8 cellular contexts compared by ENCODE assay signal in genomic region chr1:236795757-236796719, GRCh38. TPM values are rescaled to one million over a fixed set of nuclear protein-coding genes. Genes with fewer than 3 reads are reported as not detected.
DNase-seq lines count a peak whose midpoint lies in the region; ATAC-seq and TF ChIP-seq lines count a peak whose summit lies in the region.

No MANE protein-coding gene starts in this region.

- H3K27ac ChIP-seq in psoas muscle: peak overlapping the region; percentile 94

- DNase-seq in NCI-H1436 (lab: John Stamatoyannopoulos, UW): peak; percentile 36
- no peak for DNase-seq in NCI-H1436 treated with DMSO at 0.1 percent for 48 hours (lab: John Stamatoyannopoulos, UW)
- peak; percentile 17 for DNase-seq in HFFc6
- DNase-seq in NB4 (ENCODE audit: low read depth): peak; percentile 46
- DNase-seq in glomerular visceral epithelial cell (ENCODE audit: extremely low spot score): peak; percentile 37
- no peak for DNase-seq in psoas muscle
- no peak for DNase-seq in NCI-H2029 treated with DMSO at 0.1 percent for 48 hours (lab: John Stamatoyannopoulos, UW)

- H3K4me3 Mint-ChIP-seq in HFFc6: peak overlapping the region; percentile 94
- H3K4me3 Mint-ChIP-seq in activated T-helper 17 cell treated with anti-CD3 and anti-CD28 coated beads, Interleukin-2, amount 50 U/mL, for 72 hours: peak overlapping the region; percentile 100

- ATAC-seq in activated T-helper 17 cell treated with anti-CD3 and anti-CD28 coated beads, Interleukin-2, amount 50 U/mL, for 72 hours (replicated peaks): peak; percentile 18
- peak; percentile 9 to 55 (median 32) for ATAC-seq in psoas muscle

- peaks cover 42% of the 10 kb centered on the region for H3K4me1 ChIP-seq in psoas muscle

- H3K9me3 ChIP-seq in psoas muscle: no peaks in the 10 kb centered on the region

- intact Hi-C loops in psoas muscle (cut with DNase I): loop anchor here in 1 of 2 donors (10.0 kb wide), 1 partner anchor 191 kb away; the partner anchor contains the start of gene HEATR1

- H3K4me1 Mint-ChIP-seq in HFFc6 (ENCODE audit: low read depth): peaks cover 27% of the 10 kb centered on the region
- H3K4me1 Mint-ChIP-seq in activated T-helper 17 cell treated with anti-CD3 and anti-CD28 coated beads, Interleukin-2, amount 50 U/mL, for 72 hours: peaks cover 16% of the 10 kb centered on the region

- TF ChIP-seq CTCF in HFFc6 (IDR thresholded peaks at IDR 0.05) (no peak), NB4 (IDR thresholded peaks at IDR 0.05; ENCODE audit: low read depth, low read length) (no peak), psoas muscle (IDR thresholded peaks at IDR 0.05) (no peak)

- 1 to 3% (median 1%) methylated on average over 41 of the region's 41 CpGs for WGBS in psoas muscle, 3 donors

- H3K27me3 Mint-ChIP-seq in HFFc6 (ENCODE audit: insufficient read depth): peaks cover 5% of the 10 kb centered on the region
- H3K27me3 Mint-ChIP-seq in activated T-helper 17 cell treated with anti-CD3 and anti-CD28 coated beads, Interleukin-2, amount 50 U/mL, for 72 hours: no peaks in the 10 kb centered on the region

- H3K4me3 ChIP-seq in NB4 (ENCODE audit: low read depth, low read length) (peak overlapping the region; percentile 93), psoas muscle (peak overlapping the region; percentile 71)

- H3K36me3 ChIP-seq in psoas muscle (ENCODE audit: insufficient read depth in 1 of 2, low read depth in 1 of 2): peaks cover 0 to 4% of the 10 kb centered on the region in 2 donors

- H3K36me3 Mint-ChIP-seq in HFFc6 (ENCODE audit: low read depth): no peaks in the 10 kb centered on the region
- peaks cover 44% of the 10 kb centered on the region for H3K36me3 Mint-ChIP-seq in activated T-helper 17 cell treated with anti-CD3 and anti-CD28 coated beads, Interleukin-2, amount 50 U/mL, for 72 hours (ENCODE audit: low read depth)

- no peaks in the 10 kb centered on the region for H3K9me3 Mint-ChIP-seq in HFFc6
- no peaks in the 10 kb centered on the region for H3K9me3 Mint-ChIP-seq in activated T-helper 17 cell treated with anti-CD3 and anti-CD28 coated beads, Interleukin-2, amount 50 U/mL, for 72 hours

- no peak for TF ChIP-seq POLR2A in NB4 (IDR thresholded peaks at IDR 0.05; ENCODE audit: extremely low read depth, insufficient read length)

- peak overlapping the region; percentile 94 for H3K27ac Mint-ChIP-seq in HFFc6
- H3K27ac Mint-ChIP-seq in activated T-helper 17 cell treated with anti-CD3 and anti-CD28 coated beads, Interleukin-2, amount 50 U/mL, for 72 hours: peak overlapping the region; percentile 97

- no peaks in the 10 kb centered on the region for H3K27me3 ChIP-seq in psoas muscle (ENCODE audit: insufficient read depth in 3 of 3, low read length in 2 of 3)

RNA-seq across cellular contexts. Expression of gene MTR, which starts 0.9 kb away (rescaled TPM):
- 10 to 100 TPM; 34.0 to 39.2 (median 36.0) TPM for total RNA-seq in HFFc6 (2021; fragmentation: NEBNext Ultra II Directional; extraction: Animal tissue kit (Norgen Biotek cat#: 25700))
- total RNA-seq in activated T-helper 17 cell treated with anti-CD3 and anti-CD28 coated beads, Interleukin-2, amount 50 U/mL, for 72 hours: 10 to 100 TPM; 52.3 to 94.6 TPM
- total RNA-seq in psoas muscle: 10 to 100 TPM; 51.3 to 66.2 (median 53.6) TPM
- 10 to 100 TPM in 1 of 3 donors, 1 to 10 TPM in 2; 6.8 to 12.2 (median 7.7) TPM for polyA plus RNA-seq in psoas muscle

Comparison
In these comparisons a context has a peak if more than half of its experiments do, and no peak if none do; other contexts are left out.
1. DNase-seq: peak in NCI-H1436 (single experiment), HFFc6 (single experiment), NB4 (single experiment) and glomerular visceral epithelial cell (single experiment); none in NCI-H1436 treated with DMSO at 0.1 percent for 48 hours (single experiment), psoas muscle (0 of 2) and NCI-H2029 treated with DMSO at 0.1 percent for 48 hours (single experiment).